1 cellular context compared by ENCODE assay signal in genomic region chr10:104387130-104387888, GRCh38.
TF ChIP-seq lines count a peak whose summit lies in the region.

No MANE protein-coding gene starts in this region.

TF ChIP-seq in HCT116, 20 proteins besides CTCF, POLR2A, EP300 and RAD21:
- TF ChIP-seq POLR2AphosphoS5 (IDR thresholded peaks at IDR 0.05; ENCODE audit: low read depth, low read length) (no peak), EGR1 (IDR thresholded peaks at IDR 0.05; ENCODE audit: low read depth) (no peak), JUND (IDR thresholded peaks at IDR 0.05) (no peak), MAX (IDR thresholded peaks at IDR 0.05) (0 out of 2 replicates have a peak, but pooled peaks have one; percentile 27), SRF (IDR thresholded peaks at IDR 0.05; ENCODE audit: low read depth) (no peak), ELF1 (IDR thresholded peaks at IDR 0.05; ENCODE audit: borderline replicate concordance, low read depth) (no peak), ATF3 (IDR thresholded peaks at IDR 0.05) (no peak)
